Comparison of ENCODE assay signal across 24 cellular contexts in genomic region chr20:9375221-9375681, GRCh38.
A peak's percentile ranks its signal among the peaks of the same experiment; 100 is the strongest.
DNase-seq lines count a peak whose midpoint lies in the region; ATAC-seq, FAIRE-seq and TF ChIP-seq lines count a peak whose summit lies in the region.
"Had no signal": no experiment of that assay in that cellular context is flagged by ENCODE, and none has a peak within 500 bp of the region (broad histone marks: within the 10 kb centered on the region; RNA-seq: fewer than 3 reads in every experiment).

No MANE protein-coding gene starts in this region.

- TF ChIP-seq CTCF in cardiac muscle cell (IDR thresholded peaks at IDR 0.05; ENCODE audit: low read depth, low read length), result no peak
- no peak for TF ChIP-seq CTCF in chondrocyte (IDR thresholded peaks at IDR 0.05)
- TF ChIP-seq CTCF in hepatocyte (IDR thresholded peaks at IDR 0.05; ENCODE audit: poor library complexity), result no peak

- no peak overlapping the region for H2AFZ ChIP-seq in hepatocyte

- H3K27me3 ChIP-seq in cardiac muscle cell (no peaks in the 10 kb centered on the region), hepatocyte (no peaks in the 10 kb centered on the region)
- H3K27me3 ChIP-seq: testis had no signal

- H3K4me1 ChIP-seq in cardiac muscle cell (ENCODE audit: low read depth), result peaks cover 32% of the 10 kb centered on the region
- H3K4me1 ChIP-seq in hepatocyte (ENCODE audit: insufficient read depth), result peaks cover 7% of the 10 kb centered on the region
- H3K4me1 ChIP-seq: testis had no signal

- no peak overlapping the region for H3K4me2 ChIP-seq in hepatocyte

- no peaks in the 10 kb centered on the region for H3K9me3 Mint-ChIP-seq in chondrocyte (ENCODE audit: low read depth)
- H3K9me3 Mint-ChIP-seq: activated CD4-positive, alpha-beta memory T cell treated with anti-CD3 and anti-CD28 coated beads, Interleukin-2, amount 10 ng/mL, durations not matched to agents 7 days and 5 days; activated naive CD4-positive, alpha-beta T cell treated with anti-CD3 and anti-CD28 coated beads, Interleukin-2, amount 50 U/mL, for 24 hours; brain; neural crest cell had no signal

- no peaks in the 10 kb centered on the region for H3K9me2 ChIP-seq in hepatocyte (replicated peaks; ENCODE audit: insufficient read depth)

- H3K9me3 ChIP-seq in cardiac muscle cell (ENCODE audit: low read depth) (no peaks in the 10 kb centered on the region), hepatocyte (ENCODE audit: low read depth) (no peaks in the 10 kb centered on the region)
- H3K9me3 ChIP-seq: testis had no signal

- peak overlapping the region; percentile 96 for H3K27ac Mint-ChIP-seq in chondrocyte (ENCODE audit: unreplicated experiment)
- H3K27ac Mint-ChIP-seq: activated CD4-positive, alpha-beta memory T cell treated with anti-CD3 and anti-CD28 coated beads, Interleukin-2, amount 10 ng/mL, durations not matched to agents 7 days and 5 days; activated naive CD4-positive, alpha-beta T cell treated with anti-CD3 and anti-CD28 coated beads, Interleukin-2, amount 50 U/mL, for 24 hours had no signal

- DNase-seq in cardiac muscle cell (ENCODE audit: low read depth in 1 of 2, low spot score in 1 of 2) (no peak), cardiac septum (ENCODE audit: low spot score) (no peak), chondrocyte (ENCODE audit: low spot score) (no peak), islet precursor cell (peak; percentile 73), H54 (ENCODE audit: insufficient read length, low spot score) (no peak), NCI-H748 (lab: John Stamatoyannopoulos, UW; ENCODE audit: unreplicated experiment) (no peak), hepatocyte (ENCODE audit: low spot score) (no peak)
- DNase-seq: activated CD4-positive, alpha-beta memory T cell treated with anti-CD3 and anti-CD28 coated beads, Interleukin-2, amount 10 ng/mL, durations not matched to agents 7 days and 5 days; activated T-cell treated with anti-CD3 and anti-CD28 coated beads, Interleukin-2, amount 50 U/mL, for 48 hours; dermis blood vessel endothelial cell; DMS153; erythroblast; NCI-H1092 treated with DMSO at 0.1 percent for 48 hours; NCI-H2081 treated with DMSO at 0.1 percent for 48 hours; NCI-H526; Right ventricle myocardium superior; testis had no signal

- 74% methylated on average over 1 of the region's 1 CpG for WGBS in hepatocyte (ENCODE audit: low lambda C conversion rate, missing lambda C conversion rate)

- H3K4me1 Mint-ChIP-seq in chondrocyte (ENCODE audit: low read depth), result peaks cover 49% of the 10 kb centered on the region
- H3K4me1 Mint-ChIP-seq: activated CD4-positive, alpha-beta memory T cell treated with anti-CD3 and anti-CD28 coated beads, Interleukin-2, amount 10 ng/mL, durations not matched to agents 7 days and 5 days; activated naive CD4-positive, alpha-beta T cell treated with anti-CD3 and anti-CD28 coated beads, Interleukin-2, amount 50 U/mL, for 24 hours had no signal

- H3K36me3 ChIP-seq in cardiac muscle cell (no peaks in the 10 kb centered on the region), hepatocyte (replicated peaks; ENCODE audit: insufficient read depth, low read depth) (no peaks in the 10 kb centered on the region)

- no peak for FAIRE-seq in H54 (lab: Jason Lieb, UNC)
- FAIRE-seq: A204.1, keratinocyte had no signal

- H3K27me3 Mint-ChIP-seq in chondrocyte (ENCODE audit: low read depth), result no peaks in the 10 kb centered on the region
- H3K27me3 Mint-ChIP-seq: activated CD4-positive, alpha-beta memory T cell treated with anti-CD3 and anti-CD28 coated beads, Interleukin-2, amount 10 ng/mL, durations not matched to agents 7 days and 5 days; activated naive CD4-positive, alpha-beta T cell treated with anti-CD3 and anti-CD28 coated beads, Interleukin-2, amount 50 U/mL, for 24 hours; brain had no signal

- ATAC-seq in GM18502 (IDR thresholded peaks at IDR 0.05; ENCODE audit: poor library complexity, unreplicated experiment), result no peak
- ATAC-seq: HCT116 had no signal

- no peak overlapping the region for H3K4me3 ChIP-seq in cardiac muscle cell
- H3K4me3 ChIP-seq in hepatocyte, result no peak overlapping the region
- H3K4me3 ChIP-seq: testis had no signal

- no peak overlapping the region for H3K4me3 Mint-ChIP-seq in chondrocyte (ENCODE audit: unreplicated experiment)
- H3K4me3 Mint-ChIP-seq: activated CD4-positive, alpha-beta memory T cell treated with anti-CD3 and anti-CD28 coated beads, Interleukin-2, amount 10 ng/mL, durations not matched to agents 7 days and 5 days; activated naive CD4-positive, alpha-beta T cell treated with anti-CD3 and anti-CD28 coated beads, Interleukin-2, amount 50 U/mL, for 24 hours; brain; neural crest cell had no signal

- H3K27ac ChIP-seq in cardiac muscle cell (peak overlapping the region; percentile 31), hepatocyte (no peak overlapping the region)
- H3K27ac ChIP-seq: testis had no signal

- H4K20me1 ChIP-seq in hepatocyte (ENCODE audit: insufficient read depth, poor library complexity, severe bottlenecking), result no peaks in the 10 kb centered on the region

- no peaks in the 10 kb centered on the region for H3K79me2 ChIP-seq in hepatocyte

- intact Hi-C loops in cardiac septum (cut with DNase I), result no loop called here

- no peak for TF ChIP-seq POLR2A in H54 (IDR thresholded peaks at IDR 0.05; ENCODE audit: low read depth, low read length)

- no peaks in the 10 kb centered on the region for H3K36me3 Mint-ChIP-seq in chondrocyte (ENCODE audit: low read depth)
- H3K36me3 Mint-ChIP-seq: activated naive CD4-positive, alpha-beta T cell treated with anti-CD3 and anti-CD28 coated beads, Interleukin-2, amount 50 U/mL, for 24 hours had no signal
